Comparison of ENCODE assay signal across 1 cellular context in the genomic region with DNA sequence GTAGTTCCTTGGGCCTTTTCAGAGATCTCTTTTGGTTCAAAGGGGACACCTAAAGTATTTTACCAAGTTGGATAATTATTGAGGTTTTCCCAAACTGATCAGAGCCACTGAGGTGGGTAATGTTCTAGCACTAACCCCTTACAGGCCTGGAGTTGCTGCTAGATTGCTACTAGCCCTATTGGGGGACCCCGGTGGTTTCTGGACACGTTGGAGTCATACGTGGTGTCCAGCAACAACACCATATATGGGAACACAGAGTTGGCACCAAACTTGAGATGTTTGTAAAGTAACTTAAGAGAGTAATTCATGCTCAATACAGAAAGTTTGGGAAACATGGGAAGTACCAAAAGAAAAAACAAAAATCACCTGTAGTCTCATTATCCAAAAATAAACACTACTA.
TF ChIP-seq lines count a peak whose summit lies in the region.

No MANE protein-coding gene starts in this region.

TF ChIP-seq in IMR-90, 13 proteins besides CTCF, POLR2A, EP300 and RAD21 (continued from another document):
- TF ChIP-seq ELK1 (IDR thresholded peaks at IDR 0.05; ENCODE audit: borderline replicate concordance, low read depth, low read length) (no peak), CHD1 (IDR thresholded peaks at IDR 0.05; ENCODE audit: low read depth, low read length) (no peak), CEBPB (IDR thresholded peaks at IDR 0.05; ENCODE audit: low read depth, low read length) (no peak), USF2 (IDR thresholded peaks at IDR 0.05; ENCODE audit: low read depth, low read length) (no peak), FOS (IDR thresholded peaks at IDR 0.05; ENCODE audit: low read depth, low read length) (no peak), RCOR1 (IDR thresholded peaks at IDR 0.05; ENCODE audit: insufficient replicate concordance, low read length) (no peak), MAFK (IDR thresholded peaks at IDR 0.05; ENCODE audit: low read depth, low read length) (no peak)
